15 cellular contexts compared by ENCODE assay signal in genomic region chr9:92711844-92712243, GRCh38. TPM values are rescaled to one million over a fixed set of nuclear protein-coding genes. Genes with fewer than 3 reads are reported as not detected.
DNase-seq lines count a peak whose midpoint lies in the region; ATAC-seq, FAIRE-seq and TF ChIP-seq lines count a peak whose summit lies in the region.
"Had no signal": no experiment of that assay in that cellular context is flagged by ENCODE, and none has a peak within 500 bp of the region (broad histone marks: within the 10 kb centered on the region; RNA-seq: fewer than 3 reads in every experiment).

No MANE protein-coding gene starts in this region.

- H3K36me3 ChIP-seq in left ventricle myocardium inferior: peaks cover 58% of the 10 kb centered on the region
- peaks cover 0 to 77% (median 67%) of the 10 kb centered on the region in 9 donors for H3K36me3 ChIP-seq in heart left ventricle
- H3K36me3 ChIP-seq in MM.1S (replicated peaks; ENCODE audit: insufficient read depth, low read length): peaks cover 27% of the 10 kb centered on the region; the same call in 1 of the 2 replicates
- peaks cover 22 to 34% of the 10 kb centered on the region in 2 experiments for H3K36me3 ChIP-seq in GM12878 (ENCODE audit: control insufficient read depth in 2 of 2, insufficient read depth in 2 of 2, low read length in 1 of 2)
- peaks cover 12 to 73% (median 55%) of the 10 kb centered on the region in 4 donors for H3K36me3 ChIP-seq in upper lobe of left lung
- H3K36me3 ChIP-seq: uterus had no signal

- RAD21 ChIA-PET in GM12878 (lab: Charles Lee; ENCODE audit: unreplicated experiment): no interaction called here

- H3K4me2 ChIP-seq in MM.1S (ENCODE audit: low read depth, low read length): peak overlapping the region; percentile 48; the same call in 1 of the 2 replicates
- peak overlapping the region; percentile 75 for H3K4me2 ChIP-seq in GM12878 (ENCODE audit: control insufficient read depth, insufficient read depth)

- WGBS in heart left ventricle, 4 donors: 60 to 75% (median 66%) methylated on average over 6 of the region's 6 CpGs
- WGBS in GM12878 (ENCODE audit: insufficient coverage, insufficient replicate concordance, low lambda C conversion rate, missing lambda C conversion rate): 37% methylated on average over 6 of the region's 6 CpGs
- WGBS in upper lobe of left lung, 2 donors: 34 to 43% methylated on average over 6 of the region's 6 CpGs

- no TSS peak for BruUV-seq in GM12878 (replicated peaks; lab: Mats Ljungman, UMichigan)

- H3K27ac ChIP-seq in left ventricle myocardium inferior (replicated peaks) (peak overlapping the region; percentile 58), heart left ventricle (peak overlapping the region in 5 of 12 donors; percentile 9 to 76 (median 32)), MM.1S (ENCODE audit: low read length) (peak overlapping the region; percentile 26; the same call in 1 of the 2 replicates), GM12878 (ENCODE audit: control insufficient read depth, insufficient read depth) (peak overlapping the region; percentile 61), upper lobe of left lung (peak overlapping the region in 1 of 4 donors; percentile 2)
- H3K27ac ChIP-seq: foreskin keratinocyte, uterus had no signal

- TF ChIP-seq RAD21 in GM12878 (IDR thresholded peaks at IDR 0.05; ENCODE audit: insufficient read depth, low read depth, low read length): no peak

- no peaks in the 10 kb centered on the region for H3K9me2 ChIP-seq in MM.1S (replicated peaks; ENCODE audit: insufficient read depth, low read length)

- DNase-seq in left ventricle myocardium inferior (no peak), heart left ventricle (no peak), MM.1S (peak; percentile 34), GM12878 (ENCODE audit: low read depth, low spot score) (no peak), HT-29 (ENCODE audit: low spot score) (no peak), upper lobe of left lung (no peak), NCI-H2107 (lab: John Stamatoyannopoulos, UW) (no peak)
- DNase-seq in stimulated activated naive CD4-positive, alpha-beta T cell treated with Interleukin-2 at 50 U/mL for 16 hours (lab: John Stamatoyannopoulos, UW): peak; percentile 27
- DNase-seq: activated CD4-positive, alpha-beta T cell treated with anti-CD3 and anti-CD28 coated beads, Interleukin-2, amount 50 U/mL, for 1 hour; amniotic stem cell; foreskin keratinocyte; islet precursor cell; NCI-H1694; NCI-H748 treated with DMSO at 0.1 percent for 48 hours; uterus had no signal

- in situ Hi-C loops in GM12878 (cut with MboI): no loop called here

- CTCF ChIA-PET in GM12878 (lab: Yijun Ruan, JAX): interaction anchor here (10.7 kb wide), 1 partner anchor 78 kb away, joined by 156 read pairs; no protein-coding TSS in a partner anchor

- no peaks in the 10 kb centered on the region for H3K9me3 ChIP-seq in left ventricle myocardium inferior (replicated peaks)
- H3K9me3 ChIP-seq in heart left ventricle: no peaks in the 10 kb centered on the region
- H3K9me3 ChIP-seq in MM.1S (replicated peaks; ENCODE audit: insufficient read depth, low read length): no peaks in the 10 kb centered on the region
- no peaks in the 10 kb centered on the region for H3K9me3 ChIP-seq in GM12878 (replicated peaks; ENCODE audit: control insufficient read depth, insufficient read depth, low read length)
- H3K9me3 ChIP-seq in upper lobe of left lung: no peaks in the 10 kb centered on the region
- H3K9me3 ChIP-seq: uterus had no signal

- SMC1A ChIA-PET in GM12878 (lab: Charles Lee; ENCODE audit: uncharacterized antibody, unreplicated experiment): interaction anchor here (1.0 kb wide), 1 partner anchor 79 kb away, joined by 3 read pairs; no protein-coding TSS in a partner anchor

- TF ChIP-seq POLR2A in heart left ventricle (IDR thresholded peaks at IDR 0.05) (no peak), GM12878 (IDR thresholded peaks at IDR 0.05; ENCODE audit: low read depth, low read length) (no peak), upper lobe of left lung (IDR thresholded peaks at IDR 0.05) (no peak)

- TF ChIP-seq CTCF in left ventricle myocardium inferior (IDR thresholded peaks at IDR 0.05; ENCODE audit: borderline replicate concordance): no peak
- no peak for TF ChIP-seq CTCF in heart left ventricle (IDR thresholded peaks at IDR 0.05)
- no peak for TF ChIP-seq CTCF in MM.1S (IDR thresholded peaks at IDR 0.05; ENCODE audit: low read length)
- TF ChIP-seq CTCF in GM12878 (IDR thresholded peaks at IDR 0.05 in 2 of 3, conservative IDR thresholded peaks at IDR 0.05 in 1 of 3; ENCODE audit: control insufficient read depth in 2 of 3, extremely low read depth in 1 of 3, insufficient read depth in 1 of 3, low read depth in 3 of 3, low read length in 3 of 3): no peak
- TF ChIP-seq CTCF in upper lobe of left lung (IDR thresholded peaks at IDR 0.05): no peak

- H3K4me1 ChIP-seq in left ventricle myocardium inferior (peaks cover 36% of the 10 kb centered on the region), heart left ventricle (peaks cover 11 to 27% (median 20%) of the 10 kb centered on the region in 12 donors), MM.1S (ENCODE audit: low read length) (peaks cover 63% of the 10 kb centered on the region), GM12878 (ENCODE audit: control insufficient read depth, insufficient read depth, low read length) (peaks cover 17% of the 10 kb centered on the region), upper lobe of left lung (peaks cover 0 to 13% (median 6%) of the 10 kb centered on the region in 4 donors)
- H3K4me1 ChIP-seq: uterus had no signal

- H3K79me2 ChIP-seq in MM.1S (ENCODE audit: low read length) (peaks cover 54% of the 10 kb centered on the region), GM12878 (ENCODE audit: control insufficient read depth, insufficient read depth, low read length) (peaks cover 2% of the 10 kb centered on the region; the same call in 1 of the 2 replicates)

- H3K27me3 ChIP-seq in left ventricle myocardium inferior (ENCODE audit: low read depth): no peaks in the 10 kb centered on the region
- H3K27me3 ChIP-seq in heart left ventricle: no peaks in the 10 kb centered on the region
- H3K27me3 ChIP-seq in MM.1S (replicated peaks; ENCODE audit: insufficient read depth, low read length): no peaks in the 10 kb centered on the region
- H3K27me3 ChIP-seq in GM12878 (replicated peaks in 1 of 2; ENCODE audit: control insufficient read depth in 2 of 2, insufficient read depth in 2 of 2, low read length in 1 of 2): no peaks in the 10 kb centered on the region
- no peaks in the 10 kb centered on the region for H3K27me3 ChIP-seq in upper lobe of left lung
- H3K27me3 ChIP-seq: foreskin keratinocyte, uterus had no signal

- intact Hi-C loops in left ventricle myocardium inferior (cut with micrococcal nuclease) (no loop called here), heart left ventricle (cut with DNase I) (loop anchor here in 2 of 10 donors (5.0 to 10.0 kb wide), 2 partner anchors 40 to 47 kb away; partner anchors contain the start of gene IPPK (in 1 of the 2)), GM12878 (cut with micrococcal nuclease; ENCODE audit: unreplicated experiment) (no loop called here)

- H3K4me3 ChIP-seq in left ventricle myocardium inferior (no peak overlapping the region), heart left ventricle (peak overlapping the region in 1 of 12 donors; percentile 9), MM.1S (ENCODE audit: low read length) (no peak overlapping the region), GM12878 (peak overlapping the region; percentile 31; the same call in 1 of the 2 replicates), upper lobe of left lung (no peak overlapping the region)
- H3K4me3 ChIP-seq: uterus had no signal

- H4K20me1 ChIP-seq in MM.1S (ENCODE audit: insufficient read depth, low read length): no peaks in the 10 kb centered on the region
- no peaks in the 10 kb centered on the region; the same call in 1 of the 2 replicates for H4K20me1 ChIP-seq in GM12878 (ENCODE audit: control insufficient read depth, insufficient read depth)

- H2AFZ ChIP-seq in MM.1S (ENCODE audit: low read length) (no peak overlapping the region), GM12878 (ENCODE audit: control insufficient read depth, low read depth, low read length) (peak overlapping the region; percentile 38)

- H3K9ac ChIP-seq in MM.1S (ENCODE audit: low read length) (no peak overlapping the region), GM12878 (ENCODE audit: control insufficient read depth, insufficient read depth, low read length) (no peak overlapping the region)

- H3F3A ChIP-seq in MM.1S (ENCODE audit: insufficient read depth, low read length): peaks cover 26% of the 10 kb centered on the region

- ATAC-seq in heart left ventricle (no peak), GM12878 (peak; percentile 74), upper lobe of left lung (ENCODE audit: low FRiP score in 2 of 2) (no peak)
- ATAC-seq: foreskin keratinocyte had no signal

- FAIRE-seq in GM12878 (lab: Jason Lieb, UNC): peak; percentile 80

- POLR2A ChIA-PET in GM12878 (lab: Charles Lee): no interaction called here

- TF ChIP-seq EP300 in GM12878 (IDR thresholded peaks at IDR 0.05; ENCODE audit: borderline replicate concordance in 1 of 2, control insufficient read depth in 1 of 2, low read depth in 2 of 2, low read length in 2 of 2): no peak
- no peak for TF ChIP-seq EP300 in upper lobe of left lung (IDR thresholded peaks at IDR 0.05)

RNA-seq across cellular contexts. Expression of gene IPPK, which starts 41.9 kb away (rescaled TPM):
- 7.3 TPM for total RNA-seq in left ventricle myocardium inferior
- total RNA-seq in heart left ventricle: 10 to 100 TPM in 2 of 9 donors, 1 to 10 TPM in 7; 5.8 to 10.1 (median 8.6) TPM
- polyA plus RNA-seq in heart left ventricle: 10 to 100 TPM in 1 of 2 donors, 1 to 10 TPM in 1; 4.2 to 11.0 TPM
- total RNA-seq in GM12878 (2013; cell fraction: nucleolus; rRNA removed): 24.4 and 27.7 TPM in 2 replicates
- total RNA-seq in GM12878 (2014; rRNA removed): 12.9 and 17.6 TPM in 2 replicates
- 11.4 and 11.5 TPM in 2 replicates for total RNA-seq in GM12878 (2014; rRNA removed; fragmentation: Illumina TruSeq; extraction: Trizol)
- 10.1 and 10.7 TPM in 2 replicates for total RNA-seq in GM12878 (2021)
- polyA plus RNA-seq in GM12878 (2011; ENCODE audit: low read depth): 5.1 TPM
- 21.8 and 22.1 TPM in 2 replicates for polyA plus RNA-seq in GM12878 (2011; rRNA removed)
- 30.0 and 31.3 TPM in 2 replicates for polyA plus RNA-seq in GM12878 (2011; cell fraction: cytosol; rRNA removed)
- 56.1 and 62.4 TPM in 2 replicates for polyA plus RNA-seq in GM12878 (2011; cell fraction: nucleus; rRNA removed)
- polyA plus RNA-seq in GM12878 (2012): 5.5 and 6.6 TPM in 2 replicates
- 10.6 and 12.8 TPM in 2 replicates for polyA plus RNA-seq in GM12878 (2014; fragmentation: Illumina TruSeq; extraction: Trizol)
- 1 to 10 TPM; 2.1 to 4.0 TPM for polyA plus RNA-seq in GM12878 (2014; fragmentation: Nextera tagmentation; extraction: Ambion mirVana)
- polyA plus RNA-seq in GM12878 (2014; rRNA removed): 9.2 and 10.6 TPM in 2 replicates
- 10 to 100 TPM; 11.4 to 11.5 TPM for polyA plus RNA-seq in GM12878 (2016; fragmentation: Nextera tagmentation; extraction: Ambion mirVana)
- polyA minus RNA-seq in GM12878 (2011; rRNA and poly(A)+ RNA removed): 50.3 and 52.8 TPM in 2 replicates
- polyA minus RNA-seq in GM12878 (2011; cell fraction: cytosol; rRNA and poly(A)+ RNA removed): 9.0 and 11.2 TPM in 2 replicates
- polyA minus RNA-seq in GM12878 (2011; cell fraction: nucleus; rRNA and poly(A)+ RNA removed): 10.0 and 17.4 TPM in 2 replicates
- 16.5 and 20.4 TPM in 2 replicates for total RNA-seq in HT-29 (2014; rRNA removed; shearing (Covaris generic))
- 10 to 100 TPM in 2 of 6 donors, 1 to 10 TPM in 4; 4.7 to 16.6 (median 6.5) TPM for total RNA-seq in upper lobe of left lung

RNA-seq across cellular contexts. Expression of gene BICD2, which starts 52.8 kb away (rescaled TPM):
- total RNA-seq in left ventricle myocardium inferior (37.3 TPM), heart left ventricle (10 to 100 TPM; 28.3 to 56.7 (median 35.9) TPM), GM12878 (2014; rRNA removed) (19.2 and 20.2 TPM in 2 replicates), GM12878 (2014; rRNA removed; fragmentation: Illumina TruSeq; extraction: Trizol) (13.6 and 14.4 TPM in 2 replicates), GM12878 (2021) (24.1 and 25.5 TPM in 2 replicates), upper lobe of left lung (10 to 100 TPM; 33.8 to 50.1 (median 45.1) TPM)
- polyA plus RNA-seq in heart left ventricle (10 to 100 TPM; 17.6 to 45.7 TPM), GM12878 (2011; rRNA removed) (4.2 and 5.3 TPM in 2 replicates), GM12878 (2014; fragmentation: Illumina TruSeq; extraction: Trizol) (10.1 and 11.9 TPM in 2 replicates), GM12878 (2014; fragmentation: Nextera tagmentation; extraction: Ambion mirVana) (1 to 10 TPM; 5.8 to 7.0 TPM), GM12878 (2014; rRNA removed) (14.5 and 16.1 TPM in 2 replicates), GM12878 (2016; fragmentation: Nextera tagmentation; extraction: Ambion mirVana) (10 to 100 TPM; 14.3 to 15.1 TPM)
- 24.1 and 27.6 TPM in 2 replicates for total RNA-seq in GM12878 (2013; cell fraction: nucleolus; rRNA removed)
- polyA plus RNA-seq in GM12878 (2011; ENCODE audit: low read depth): 6.3 TPM
- 6.6 and 7.1 TPM in 2 replicates for polyA plus RNA-seq in GM12878 (2011; cell fraction: cytosol; rRNA removed)
- 8.7 and 12.9 TPM in 2 replicates for polyA plus RNA-seq in GM12878 (2011; cell fraction: nucleus; rRNA removed)
- polyA plus RNA-seq in GM12878 (2012): 10.9 and 13.5 TPM in 2 replicates
- 6.7 and 7.2 TPM in 2 replicates for polyA minus RNA-seq in GM12878 (2011; rRNA and poly(A)+ RNA removed)
- 3.2 and 3.7 TPM in 2 replicates for polyA minus RNA-seq in GM12878 (2011; cell fraction: cytosol; rRNA and poly(A)+ RNA removed)
- polyA minus RNA-seq in GM12878 (2011; cell fraction: nucleus; rRNA and poly(A)+ RNA removed): 5.0 and 9.8 TPM in 2 replicates
- 24.4 and 24.9 TPM in 2 replicates for total RNA-seq in HT-29 (2014; rRNA removed; shearing (Covaris generic))

Comparison
In these comparisons a context has a peak if more than half of its experiments do, and no peak if none do; other contexts are left out.
1. DNase-seq: peak in MM.1S (single experiment) and stimulated activated naive CD4-positive, alpha-beta T cell treated with Interleukin-2 at 50 U/mL for 16 hours (single experiment); none in left ventricle myocardium inferior (single experiment), heart left ventricle (0 of 5), GM12878 (single experiment), HT-29 (single experiment), upper lobe of left lung (0 of 2) and NCI-H2107 (single experiment).